Comparison of ENCODE assay signal across 20 cellular contexts in genomic region chr5:78691073-78691960, GRCh38. TPM values are rescaled to one million over a fixed set of nuclear protein-coding genes. Genes with fewer than 3 reads are reported as not detected.
A peak's percentile ranks its signal among the peaks of the same experiment; 100 is the strongest.
DNase-seq lines count a peak whose midpoint lies in the region; ATAC-seq and TF ChIP-seq lines count a peak whose summit lies in the region.
"Had no signal": no experiment of that assay in that cellular context is flagged by ENCODE, and none has a peak within 500 bp of the region (broad histone marks: within the 10 kb centered on the region; RNA-seq: fewer than 3 reads in every experiment).

No MANE protein-coding gene starts in this region.

- POLR2A ChIA-PET in activated CD4-positive, alpha-beta memory T cell treated with anti-CD3 and anti-CD28 coated beads for 36 hours (lab: Charles Lee): no interaction called here

- H3K4me3 Mint-ChIP-seq in activated CD4-positive, alpha-beta memory T cell treated with anti-CD3 and anti-CD28 coated beads for 36 hours: no peak overlapping the region
- H3K4me3 Mint-ChIP-seq: CD8-positive, alpha-beta T cell; T-helper 17 cell had no signal

- intact Hi-C loops in mucosa of descending colon (cut with DNase I, micrococcal nuclease): no loop called here
- intact Hi-C loops in spleen (cut with DNase I; ENCODE audit: low total_unique reads): no loop called here
- intact Hi-C loops in activated CD4-positive, alpha-beta memory T cell treated with anti-CD3 and anti-CD28 coated beads for 36 hours (cut with micrococcal nuclease): no loop called here

- no peaks in the 10 kb centered on the region for H3K27me3 ChIP-seq in spleen (replicated peaks in 1 of 7)

- H3K27ac Mint-ChIP-seq in activated CD4-positive, alpha-beta memory T cell treated with anti-CD3 and anti-CD28 coated beads for 36 hours: no peak overlapping the region
- H3K27ac Mint-ChIP-seq: CD8-positive, alpha-beta T cell; T-helper 17 cell had no signal

- no peaks in the 10 kb centered on the region for H3K4me1 Mint-ChIP-seq in activated CD4-positive, alpha-beta memory T cell treated with anti-CD3 and anti-CD28 coated beads for 36 hours (ENCODE audit: low read depth)
- H3K4me1 Mint-ChIP-seq: T-helper 17 cell had no signal

- TF ChIP-seq CTCF in mucosa of descending colon (IDR thresholded peaks at IDR 0.05) (no peak), spleen (IDR thresholded peaks at IDR 0.05 in 8 of 11, conservative IDR thresholded peaks at IDR 0.05 in 3 of 11) (no peak)

- no peak for TF ChIP-seq POLR2A in spleen (IDR thresholded peaks at IDR 0.05)

- no peaks in the 10 kb centered on the region for H3K36me3 ChIP-seq in mucosa of descending colon (ENCODE audit: low read depth)
- no peaks in the 10 kb centered on the region for H3K36me3 ChIP-seq in spleen
- H3K36me3 ChIP-seq: left ventricle myocardium inferior, right lobe of liver had no signal

- H3K4me3 ChIP-seq in mucosa of descending colon: no peak overlapping the region
- H3K4me3 ChIP-seq in spleen: no peak overlapping the region
- H3K4me3 ChIP-seq: left ventricle myocardium inferior, right lobe of liver had no signal

- H3K36me3 Mint-ChIP-seq in activated CD4-positive, alpha-beta memory T cell treated with anti-CD3 and anti-CD28 coated beads for 36 hours: peaks cover 2% of the 10 kb centered on the region
- H3K36me3 Mint-ChIP-seq: CD8-positive, alpha-beta T cell had no signal

- CTCF ChIA-PET in activated CD4-positive, alpha-beta memory T cell treated with anti-CD3 and anti-CD28 coated beads for 36 hours (lab: Charles Lee): no interaction called here

- H3K4me1 ChIP-seq in mucosa of descending colon (ENCODE audit: low read depth): peaks cover 11% of the 10 kb centered on the region
- no peaks in the 10 kb centered on the region for H3K4me1 ChIP-seq in spleen
- H3K4me1 ChIP-seq: left ventricle myocardium inferior, right lobe of liver had no signal

- peaks cover 5% of the 10 kb centered on the region for H3K9me3 Mint-ChIP-seq in activated CD4-positive, alpha-beta memory T cell treated with anti-CD3 and anti-CD28 coated beads for 36 hours

- 85 to 92% (median 91%) methylated on average over 2 of the region's 2 CpGs for WGBS in spleen, 5 donors

- H3K27ac ChIP-seq in spleen: no peak overlapping the region
- H3K27ac ChIP-seq: KMS-11, left ventricle myocardium inferior, right lobe of liver had no signal

- H3K9me3 ChIP-seq in mucosa of descending colon (no peaks in the 10 kb centered on the region), spleen (peaks cover 0 to 22% (median 5%) of the 10 kb centered on the region in 8 donors)
- H3K9me3 ChIP-seq: right lobe of liver had no signal

- ATAC-seq in mucosa of descending colon (peak; percentile 89), HG02852 (IDR thresholded peaks at IDR 0.05; ENCODE audit: unreplicated experiment) (no peak)
- ATAC-seq: activated CD4-positive, CD25-positive, alpha-beta regulatory T cell treated with anti-CD3 and anti-CD28 coated beads, Interleukin-2, amount 50 U/mL, for 24 hours; CD8-positive, alpha-beta T cell; right lobe of liver; T-helper 17 cell had no signal

- H3K27me3 Mint-ChIP-seq in activated CD4-positive, alpha-beta memory T cell treated with anti-CD3 and anti-CD28 coated beads for 36 hours: peaks cover 3% of the 10 kb centered on the region

- DNase-seq in DMS79 (lab: John Stamatoyannopoulos, UW): peak; percentile 25
- peak; percentile 64 for DNase-seq in NCI-H2029 (lab: John Stamatoyannopoulos, UW)
- DNase-seq in brain pericyte (ENCODE audit: low read depth, low spot score): peak; percentile 69
- DNase-seq in mucosa of descending colon: peak in 1 of 3 donors; percentile 38
- no peak for DNase-seq in spleen
- no peak for DNase-seq in activated CD4-positive, alpha-beta memory T cell treated with anti-CD3 and anti-CD28 coated beads for 36 hours
- DNase-seq in T1000 (lab: John Stamatoyannopoulos, UW): no peak
- DNase-seq: activated effector memory CD4-positive, alpha-beta T cell treated with Interleukin-2 at 50 U/mL for 16 hours; CD8-positive, alpha-beta T cell; cerebellar nuclear complex; left ventricle myocardium inferior; NCI-H1436 treated with DMSO at 0.1 percent for 48 hours; NCI-H226; nucleus accumbens; right lobe of liver; stimulated activated CD4-positive, alpha-beta T cell treated with anti-CD3 and anti-CD28 coated beads, Interleukin-2, amount 100 ng/mL, for 48 hours; T-helper 17 cell had no signal

RNA-seq across cellular contexts. Expression of gene LHFPL2, which starts 42.7 kb away (rescaled TPM):
- total RNA-seq in mucosa of descending colon: 10 to 100 TPM; 44.8 to 63.6 (median 50.2) TPM
- total RNA-seq in spleen: 10 to 100 TPM in 4 of 7 donors, 1 to 10 TPM in 3; 8.4 to 14.6 (median 10.1) TPM
- 1 to 10 TPM; 4.8 to 9.6 (median 6.2) TPM for polyA plus RNA-seq in spleen
- under 1 TPM; 0.05 to 0.19 TPM for total RNA-seq in activated CD4-positive, alpha-beta memory T cell treated with anti-CD3 and anti-CD28 coated beads for 36 hours

Comparison
In these comparisons a context has a peak if more than half of its experiments do, and no peak if none do; other contexts are left out.
1. DNase-seq: peak in DMS79 (single experiment), NCI-H2029 (single experiment) and brain pericyte (single experiment); none in spleen (single experiment), activated CD4-positive, alpha-beta memory T cell treated with anti-CD3 and anti-CD28 coated beads for 36 hours (single experiment) and T1000 (single experiment).
2. RNA of gene LHFPL2, which starts 42.7 kb away (total RNA-seq): 44.8 to 63.6 TPM in mucosa of descending colon and 8.4 to 14.6 TPM in spleen; 0.05 to 0.19 TPM in activated CD4-positive, alpha-beta memory T cell treated with anti-CD3 and anti-CD28 coated beads for 36 hours; every median in the first group is over 4 times any median in the second.